Comparison of ENCODE assay signal across 18 cellular contexts in genomic region chr1:182625716-182626504, GRCh38. TPM values are rescaled to one million over a fixed set of nuclear protein-coding genes. Genes with fewer than 3 reads are reported as not detected.
DNase-seq lines count a peak whose midpoint lies in the region; ATAC-seq and TF ChIP-seq lines count a peak whose summit lies in the region.
"Had no signal": no experiment of that assay in that cellular context is flagged by ENCODE, and none has a peak within 500 bp of the region (broad histone marks: within the 10 kb centered on the region; RNA-seq: fewer than 3 reads in every experiment).

No MANE protein-coding gene starts in this region.

- intact Hi-C loops in activated T-helper 1 cell treated with anti-CD3 and anti-CD28 coated beads, Interleukin-12 subunit alpha, Interleukin-12 subunit beta, Interleukin-2, Interleukin-4 antibody, amounts not matched to agents 30 ng/mL and 10 ng/mL and 1 ng/mL, durations not matched to agents 14 hours and 24 hours and 36 hours (cut with micrococcal nuclease), result no loop called here

- H3K27me3 ChIP-seq in foreskin keratinocyte, result peaks cover 4% of the 10 kb centered on the region
- H3K27me3 ChIP-seq: neural progenitor cell, stomach had no signal

- peaks cover 4% of the 10 kb centered on the region for H3K27me3 Mint-ChIP-seq in activated T-helper 1 cell treated with anti-CD3 and anti-CD28 coated beads, Interleukin-12 subunit alpha, Interleukin-12 subunit beta, Interleukin-2, Interleukin-4 antibody, amounts not matched to agents 30 ng/mL and 10 ng/mL and 1 ng/mL, durations not matched to agents 14 hours and 24 hours and 36 hours (ENCODE audit: insufficient read depth)
- H3K27me3 Mint-ChIP-seq: CD4-positive, alpha-beta T cell; memory B cell had no signal

- peaks cover 4% of the 10 kb centered on the region for H3K9me3 Mint-ChIP-seq in activated T-helper 1 cell treated with anti-CD3 and anti-CD28 coated beads, Interleukin-12 subunit alpha, Interleukin-12 subunit beta, Interleukin-2, Interleukin-4 antibody, amounts not matched to agents 30 ng/mL and 10 ng/mL and 1 ng/mL, durations not matched to agents 14 hours and 24 hours and 36 hours
- H3K9me3 Mint-ChIP-seq: memory B cell, neural progenitor cell had no signal

- peaks cover 89% of the 10 kb centered on the region for H3K4me1 Mint-ChIP-seq in activated T-helper 1 cell treated with anti-CD3 and anti-CD28 coated beads, Interleukin-12 subunit alpha, Interleukin-12 subunit beta, Interleukin-2, Interleukin-4 antibody, amounts not matched to agents 30 ng/mL and 10 ng/mL and 1 ng/mL, durations not matched to agents 14 hours and 24 hours and 36 hours (ENCODE audit: low read depth)

- TF ChIP-seq CTCF in foreskin keratinocyte (conservative IDR thresholded peaks at IDR 0.05), result no peak

- no peak overlapping the region for H3K27ac ChIP-seq in foreskin keratinocyte
- H3K27ac ChIP-seq: neural progenitor cell, stomach had no signal

- H3K4me1 ChIP-seq in foreskin keratinocyte, result peaks cover 5% of the 10 kb centered on the region
- H3K4me1 ChIP-seq: stomach had no signal

- H3K27ac Mint-ChIP-seq in activated T-helper 1 cell treated with anti-CD3 and anti-CD28 coated beads, Interleukin-12 subunit alpha, Interleukin-12 subunit beta, Interleukin-2, Interleukin-4 antibody, amounts not matched to agents 30 ng/mL and 10 ng/mL and 1 ng/mL, durations not matched to agents 14 hours and 24 hours and 36 hours, result no peak overlapping the region
- H3K27ac Mint-ChIP-seq: CD4-positive, alpha-beta T cell; neural progenitor cell had no signal

- DNase-seq in GM03348 (ENCODE audit: low spot score) (peak; percentile 55), foreskin keratinocyte (peak in 1 of 2 donors; percentile 33), retina (no peak), COLO668 (lab: John Stamatoyannopoulos, UW; ENCODE audit: unreplicated experiment) (no peak), hepatic stellate cell (ENCODE audit: low spot score) (no peak)
- no peak for DNase-seq in activated T-helper 1 cell treated with anti-CD3 and anti-CD28 coated beads, Interleukin-12 subunit alpha, Interleukin-12 subunit beta, Interleukin-2, Interleukin-4 antibody, amounts not matched to agents 30 ng/mL and 10 ng/mL and 1 ng/mL, durations not matched to agents 14 hours and 24 hours and 36 hours (ENCODE audit: low spot score)
- DNase-seq: activated CD4-positive, CD25-positive, alpha-beta regulatory T cell treated with anti-CD3 and anti-CD28 coated beads, Interleukin-2, amount 50 U/mL, for 72 hours; activated T-cell treated with anti-CD3 and anti-CD28 coated beads for 4 hours; CD4-positive, alpha-beta T cell; cortex of kidney; NCI-H1092; NCI-H226; stomach had no signal

- peaks cover 3% of the 10 kb centered on the region for H3K36me3 Mint-ChIP-seq in activated T-helper 1 cell treated with anti-CD3 and anti-CD28 coated beads, Interleukin-12 subunit alpha, Interleukin-12 subunit beta, Interleukin-2, Interleukin-4 antibody, amounts not matched to agents 30 ng/mL and 10 ng/mL and 1 ng/mL, durations not matched to agents 14 hours and 24 hours and 36 hours (ENCODE audit: low read depth)
- H3K36me3 Mint-ChIP-seq: memory B cell, neural progenitor cell had no signal

- peak; percentile 36 for ATAC-seq in HG02852 (IDR thresholded peaks at IDR 0.05; ENCODE audit: unreplicated experiment)
- ATAC-seq in foreskin keratinocyte, result peak; percentile 75
- no peak for ATAC-seq in HG02678 (IDR thresholded peaks at IDR 0.05; ENCODE audit: unreplicated experiment)

- H3K4me3 Mint-ChIP-seq in activated T-helper 1 cell treated with anti-CD3 and anti-CD28 coated beads, Interleukin-12 subunit alpha, Interleukin-12 subunit beta, Interleukin-2, Interleukin-4 antibody, amounts not matched to agents 30 ng/mL and 10 ng/mL and 1 ng/mL, durations not matched to agents 14 hours and 24 hours and 36 hours, result peak overlapping the region; percentile 12
- H3K4me3 Mint-ChIP-seq: CD4-positive, alpha-beta T cell; memory B cell; neural progenitor cell had no signal

RNA-seq across cellular contexts. Expression of gene RGS16, which starts 21.7 kb away (rescaled TPM):
- 138 and 143 TPM in 2 replicates for total RNA-seq in activated T-helper 1 cell treated with anti-CD3 and anti-CD28 coated beads, Interleukin-12 subunit alpha, Interleukin-12 subunit beta, Interleukin-2, Interleukin-4 antibody, amounts not matched to agents 30 ng/mL and 10 ng/mL and 1 ng/mL, durations not matched to agents 14 hours and 24 hours and 36 hours
- total RNA-seq in foreskin keratinocyte, result 0.07 and 0.14 TPM in 2 replicates
- 0.06 and 0.10 TPM in 2 replicates for polyA plus RNA-seq in foreskin keratinocyte

RNA-seq across cellular contexts. Expression of gene RNASEL, which starts 36.9 kb away (rescaled TPM):
- 4.6 and 5.0 TPM in 2 replicates for total RNA-seq in activated T-helper 1 cell treated with anti-CD3 and anti-CD28 coated beads, Interleukin-12 subunit alpha, Interleukin-12 subunit beta, Interleukin-2, Interleukin-4 antibody, amounts not matched to agents 30 ng/mL and 10 ng/mL and 1 ng/mL, durations not matched to agents 14 hours and 24 hours and 36 hours
- total RNA-seq in foreskin keratinocyte, result 3.2 TPM in 2 replicates
- 1.1 and 1.2 TPM in 2 replicates for polyA plus RNA-seq in foreskin keratinocyte

RNA-seq across cellular contexts. Expression of gene RGS8, which starts 58.5 kb away (rescaled TPM):
- not detected in 2 replicates for total RNA-seq in activated T-helper 1 cell treated with anti-CD3 and anti-CD28 coated beads, Interleukin-12 subunit alpha, Interleukin-12 subunit beta, Interleukin-2, Interleukin-4 antibody, amounts not matched to agents 30 ng/mL and 10 ng/mL and 1 ng/mL, durations not matched to agents 14 hours and 24 hours and 36 hours
- total RNA-seq in foreskin keratinocyte, result not detected in 2 replicates
- not detected in 2 replicates for polyA plus RNA-seq in foreskin keratinocyte
- total RNA-seq: CD4-positive, alpha-beta T cell; fibroblast of lung; stomach had no signal
- polyA plus RNA-seq: fibroblast of lung, stomach had no signal

Comparison
In these comparisons a context has a peak if more than half of its experiments do, and no peak if none do; other contexts are left out.
1. RNA of gene RGS16, which starts 21.7 kb away (total RNA-seq): 138 to 143 TPM in activated T-helper 1 cell treated with anti-CD3 and anti-CD28 coated beads, Interleukin-12 subunit alpha, Interleukin-12 subunit beta, Interleukin-2, Interleukin-4 antibody, amounts not matched to agents 30 ng/mL and 10 ng/mL and 1 ng/mL, durations not matched to agents 14 hours and 24 hours and 36 hours; 0.07 to 0.14 TPM in foreskin keratinocyte; every median in the first group is over 100 times any median in the second.